ENCODE assay signal across 15 cellular contexts in genomic region chr11:19607656-19608360, GRCh38.
"Had no signal": no experiment of that assay in that cellular context is flagged by ENCODE, and none has a peak within 500 bp of the region (broad histone marks: within the 10 kb centered on the region; RNA-seq: fewer than 3 reads in every experiment).

No MANE protein-coding gene starts in this region.

- H2AFZ ChIP-seq: hepatocyte had no signal

- H3K27ac ChIP-seq: ascending aorta, hepatocyte, left ventricle myocardium inferior, stomach, thoracic aorta had no signal

- H3K27me3 ChIP-seq: ascending aorta, hepatocyte, stomach had no signal

- ATAC-seq: sciatic nerve, T-cell had no signal

- H3K4me3 ChIP-seq: ascending aorta, hepatocyte, left ventricle myocardium inferior, stomach, thoracic aorta had no signal

- DNase-seq: activated CD4-positive, CD25-positive, alpha-beta regulatory T cell treated with anti-CD3 and anti-CD28 coated beads, Interleukin-2, amount 50 U/mL, for 72 hours; activated naive CD4-positive, alpha-beta T cell; activated naive CD8-positive, alpha-beta T cell treated with anti-CD3 and anti-CD28 coated beads, Interleukin-2, amount 10 ng/mL, durations not matched to agents 7 days and 5 days; kidney; left ventricle myocardium inferior; stimulated activated CD4-positive, alpha-beta T cell treated with anti-CD3 and anti-CD28 coated beads, Interleukin-12 subunit alpha, Interleukin-12 subunit beta, amount 100 ng/mL, for 4 hours; stimulated activated CD4-positive, alpha-beta T cell treated with anti-CD3 and anti-CD28 coated beads, Interleukin-2, amount 100 ng/mL, for 24 hours; stomach; T-cell; T-helper 9 cell had no signal

- H3K27me3 Mint-ChIP-seq: activated naive CD8-positive, alpha-beta T cell treated with anti-CD3 and anti-CD28 coated beads, Interleukin-2, amount 10 ng/mL, durations not matched to agents 7 days and 5 days had no signal

- H3K9me3 ChIP-seq: ascending aorta, thoracic aorta had no signal

- H3K36me3 ChIP-seq: ascending aorta, left ventricle myocardium inferior, stomach, thoracic aorta had no signal

- H3K4me3 Mint-ChIP-seq: activated naive CD8-positive, alpha-beta T cell treated with anti-CD3 and anti-CD28 coated beads, Interleukin-2, amount 10 ng/mL, durations not matched to agents 7 days and 5 days; memory B cell; T-cell had no signal

- H3K4me1 Mint-ChIP-seq: activated naive CD8-positive, alpha-beta T cell treated with anti-CD3 and anti-CD28 coated beads, Interleukin-2, amount 10 ng/mL, durations not matched to agents 7 days and 5 days; memory B cell; T-cell had no signal

- H3K36me3 Mint-ChIP-seq: activated naive CD8-positive, alpha-beta T cell treated with anti-CD3 and anti-CD28 coated beads, Interleukin-2, amount 10 ng/mL, durations not matched to agents 7 days and 5 days; T-cell had no signal

- H3K27ac Mint-ChIP-seq: activated naive CD8-positive, alpha-beta T cell treated with anti-CD3 and anti-CD28 coated beads, Interleukin-2, amount 10 ng/mL, durations not matched to agents 7 days and 5 days; memory B cell; T-cell had no signal

- H3K4me2 ChIP-seq: hepatocyte had no signal
